Comparison of ENCODE assay signal across 26 cellular contexts in the genomic region with DNA sequence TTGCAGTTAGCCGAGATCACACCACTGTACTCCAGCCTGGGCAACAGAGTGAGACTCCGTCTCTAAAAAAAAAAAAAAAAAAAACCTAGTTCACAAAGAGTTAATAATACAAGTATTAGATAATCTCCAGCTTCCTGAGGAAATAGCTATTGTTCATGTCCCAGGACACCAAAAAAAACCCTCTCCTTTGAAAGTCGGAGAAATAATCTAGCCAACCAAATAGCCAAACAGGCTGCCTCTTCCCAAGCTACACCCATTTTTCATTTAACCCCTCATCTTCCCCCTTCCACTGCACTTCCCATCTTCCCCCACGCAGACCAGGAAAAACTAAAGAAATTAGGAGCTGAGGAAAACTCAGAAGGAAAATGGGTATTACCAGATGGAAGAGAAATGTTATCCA. TPM values are rescaled to one million over a fixed set of nuclear protein-coding genes. Genes with fewer than 3 reads are reported as not detected.
DNase-seq lines count a peak whose midpoint lies in the region; ATAC-seq, FAIRE-seq and TF ChIP-seq lines count a peak whose summit lies in the region.
"Had no signal": no experiment of that assay in that cellular context is flagged by ENCODE, and none has a peak within 500 bp of the region (broad histone marks: within the 10 kb centered on the region; RNA-seq: fewer than 3 reads in every experiment).

No MANE protein-coding gene starts in this region.

- no peaks in the 10 kb centered on the region for H4K20me1 ChIP-seq in HepG2 (ENCODE audit: insufficient read depth, low read length)

- H3K27ac ChIP-seq in right lobe of liver (no peak overlapping the region), HepG2 (ENCODE audit: extremely low read length, insufficient read depth, low read length) (no peak overlapping the region)
- H3K27ac ChIP-seq: GM23248, SJSA1 had no signal

- in situ Hi-C loops in HepG2 (cut with HindIII; ENCODE audit: extremely low pct_ligation_motif_present, low pct_unique_long_range_greater_than_20kb) = no loop called here

- no peak overlapping the region for H3K9ac ChIP-seq in HepG2 (ENCODE audit: insufficient read depth, low read depth, low read length)
- H3K9ac ChIP-seq: GM23248 had no signal

- ATAC-seq in right lobe of liver = peak in 3 of 4 donors; percentile 41 to 57 (median 52)
- ATAC-seq in HepG2 = no peak
- ATAC-seq in HG03175 (IDR thresholded peaks at IDR 0.05; ENCODE audit: unreplicated experiment) = no peak
- ATAC-seq: GM12878, K562, PC-3 had no signal

- H3K4me3 Mint-ChIP-seq in endothelial cell (ENCODE audit: unreplicated experiment) (peak overlapping the region; percentile 7), Caco-2 (ENCODE audit: unreplicated experiment) (no peak overlapping the region)
- H3K4me3 Mint-ChIP-seq: CD4-positive, alpha-beta memory T cell had no signal

- H3K36me3 Mint-ChIP-seq in endothelial cell (ENCODE audit: low read depth, unreplicated experiment) = peaks cover 78% of the 10 kb centered on the region
- peaks cover 70% of the 10 kb centered on the region for H3K36me3 Mint-ChIP-seq in Caco-2 (ENCODE audit: insufficient read depth, unreplicated experiment)

- TF ChIP-seq POLR2A in right lobe of liver (IDR thresholded peaks at IDR 0.05) (no peak), HepG2 (IDR thresholded peaks at IDR 0.05; ENCODE audit: insufficient read depth in 1 of 2, low read depth in 2 of 2, low read length in 2 of 2) (no peak)

- POLR2A ChIA-PET in HepG2 (lab: Yijun Ruan, JAX) (no interaction called here), Caco-2 (lab: Charles Lee) (no interaction called here)

- H3K27ac Mint-ChIP-seq in endothelial cell (ENCODE audit: unreplicated experiment) (peak overlapping the region; percentile 57), Caco-2 (ENCODE audit: unreplicated experiment) (no peak overlapping the region)
- H3K27ac Mint-ChIP-seq: CD4-positive, alpha-beta memory T cell had no signal

- no peak for TF ChIP-seq CTCF in right lobe of liver (IDR thresholded peaks at IDR 0.05)
- no peak for TF ChIP-seq CTCF in HepG2 (CRISPR knock-in tag; IDR thresholded peaks at IDR 0.05)
- no peak for TF ChIP-seq CTCF in endothelial cell (IDR thresholded peaks at IDR 0.05; ENCODE audit: unreplicated experiment)
- no peak for TF ChIP-seq CTCF in Caco-2 (IDR thresholded peaks at IDR 0.05; ENCODE audit: insufficient read depth in 1 of 2, low read depth in 1 of 2, low read length in 1 of 2, severe bottlenecking in 1 of 2, unreplicated experiment in 1 of 2)

- H3K9me3 ChIP-seq in right lobe of liver (peaks cover 0 to 12% (median 1%) of the 10 kb centered on the region in 4 donors), HepG2 (ENCODE audit: low read length) (peaks cover 32% of the 10 kb centered on the region), Caco-2 (peaks cover 26% of the 10 kb centered on the region)

- FAIRE-seq in HepG2 (lab: Jason Lieb, UNC) = no peak
- FAIRE-seq: GM12878, K562 had no signal

- no TSS peak for BruUV-seq in HepG2 (replicated peaks; lab: Mats Ljungman, UMichigan)
- no TSS peak for BruUV-seq in Caco-2 (replicated peaks; lab: Mats Ljungman, UMichigan)

- H3K27me3 ChIP-seq in right lobe of liver = no peaks in the 10 kb centered on the region
- no peaks in the 10 kb centered on the region for H3K27me3 ChIP-seq in HepG2 (ENCODE audit: control insufficient read depth in 1 of 2, insufficient read depth in 2 of 2, low read length in 2 of 2)
- no peaks in the 10 kb centered on the region for H3K27me3 ChIP-seq in Caco-2 (replicated peaks; ENCODE audit: control insufficient read depth, insufficient read depth, low read length)
- H3K27me3 ChIP-seq: SJSA1 had no signal

- no peak overlapping the region for H3K4me2 ChIP-seq in HepG2 (ENCODE audit: low read depth, low read length)

- no peaks in the 10 kb centered on the region for H3K4me1 ChIP-seq in right lobe of liver
- H3K4me1 ChIP-seq in HepG2 (ENCODE audit: insufficient read depth, low read length) = no peaks in the 10 kb centered on the region
- no peaks in the 10 kb centered on the region for H3K4me1 ChIP-seq in Caco-2
- H3K4me1 ChIP-seq: SJSA1 had no signal

- intact Hi-C loops in right lobe of liver (cut with DNase I) (no loop called here), HepG2 (cut with micrococcal nuclease; ENCODE audit: unreplicated experiment) (no loop called here), Caco-2 (cut with micrococcal nuclease; ENCODE audit: unreplicated experiment) (no loop called here)

- TF ChIP-seq RAD21 in HepG2 (CRISPR knock-in tag; IDR thresholded peaks at IDR 0.05) = no peak

- peaks cover 0 to 20% (median 2%) of the 10 kb centered on the region in 4 donors for H3K36me3 ChIP-seq in right lobe of liver
- peaks cover 2 to 12% of the 10 kb centered on the region in 2 experiments; a peak in 3 of 5 replicates for H3K36me3 ChIP-seq in HepG2 (replicated peaks in 1 of 2; ENCODE audit: control insufficient read depth in 1 of 2, insufficient read depth in 2 of 2, low read length in 2 of 2)
- H3K36me3 ChIP-seq in Caco-2 (ENCODE audit: control insufficient read depth, insufficient read depth, low read length) = peaks cover 6% of the 10 kb centered on the region; the same call in 1 of the 2 replicates

- H3K4me3 ChIP-seq in right lobe of liver = no peak overlapping the region
- no peak overlapping the region for H3K4me3 ChIP-seq in HepG2 (replicated peaks in 1 of 3; ENCODE audit: insufficient read depth in 1 of 3, low read depth in 2 of 3, low read length in 3 of 3)
- no peak overlapping the region for H3K4me3 ChIP-seq in Caco-2 (ENCODE audit: low read depth, low read length)
- H3K4me3 ChIP-seq: GM12878, GM23248, K562, SJSA1 had no signal

- peaks cover 4% of the 10 kb centered on the region for H3K4me1 Mint-ChIP-seq in endothelial cell (ENCODE audit: unreplicated experiment)
- no peaks in the 10 kb centered on the region for H3K4me1 Mint-ChIP-seq in Caco-2 (ENCODE audit: low read depth, unreplicated experiment)

- peaks cover 18% of the 10 kb centered on the region for H3K9me3 Mint-ChIP-seq in endothelial cell (ENCODE audit: unreplicated experiment)
- peaks cover 37% of the 10 kb centered on the region for H3K9me3 Mint-ChIP-seq in Caco-2 (ENCODE audit: unreplicated experiment)

- CTCF ChIA-PET in HepG2 (lab: Yijun Ruan, JAX; ENCODE audit: low intra/inter-chr PET ratio, low total read pairs) (no interaction called here), Caco-2 (lab: Charles Lee) (no interaction called here)

- no peak for DNase-seq in right lobe of liver
- DNase-seq in HepG2 (ENCODE audit: low spot score) = no peak
- DNase-seq in endothelial cell (ENCODE audit: low spot score) = no peak
- peak; percentile 69 to 70 for DNase-seq in lung microvascular endothelial cell (ENCODE audit: low read depth in 2 of 2)
- no peak for DNase-seq in Caco-2
- DNase-seq in activated CD4-positive, alpha-beta T cell treated with anti-CD3 and anti-CD28 coated beads, Interleukin-2, amount 50 U/mL, for 1 hour = no peak
- DNase-seq: C1 segment of cervical spinal cord; CD4-positive, alpha-beta memory T cell; DMS 273 treated with DMSO at 0.1 percent for 48 hours; DMS79; EL; GDM1; GM23248; H7; Kasumi-1; NCI-H2029; NCI-H446; NCI-H526; NCI-H82; NK-92 treated with Interleukin-12 subunit alpha and Interleukin-12 subunit beta, amount 100 ng/mL, for 24 hours; PC-3 had no signal

- TF ChIP-seq EP300 in HepG2 (IDR thresholded peaks at IDR 0.05; ENCODE audit: low read depth in 2 of 2, low read length in 2 of 2) (no peak), HepG2 (CRISPR knock-in tag; IDR thresholded peaks at IDR 0.05; ENCODE audit: borderline replicate concordance) (no peak)

- H3K79me2 ChIP-seq in HepG2 (ENCODE audit: insufficient read depth, low read length) = no peaks in the 10 kb centered on the region

- H3K27me3 Mint-ChIP-seq in endothelial cell (ENCODE audit: unreplicated experiment) (peaks cover 3% of the 10 kb centered on the region), Caco-2 (ENCODE audit: insufficient read depth, unreplicated experiment) (no peaks in the 10 kb centered on the region)
- H3K27me3 Mint-ChIP-seq: CD4-positive, alpha-beta memory T cell had no signal

- no peak overlapping the region for H2AFZ ChIP-seq in HepG2 (ENCODE audit: low read length)
- H2AFZ ChIP-seq: GM23248 had no signal

- 69% methylated on average over 3 of the region's 4 CpGs for WGBS in right lobe of liver (ENCODE audit: insufficient coverage, low coverage, low lambda C conversion rate, missing lambda C conversion rate)
- 93% methylated on average over 4 of the region's 4 CpGs for WGBS in HepG2 (ENCODE audit: low lambda C conversion rate)

RNA-seq across cellular contexts. Expression of gene CNOT8, which starts 23.6 kb away (rescaled TPM):
- 10 to 100 TPM; 12.4 to 19.6 (median 16.5) TPM for total RNA-seq in right lobe of liver
- total RNA-seq in HepG2 (2016; rRNA removed; fragmentation: Illumina TruSeq; extraction: Trizol) = 37.1 and 50.3 TPM in 2 replicates
- 8.5 and 9.5 TPM in 2 replicates for total RNA-seq in HepG2 (2016; cell fraction: cytosol; rRNA removed; fragmentation: Illumina TruSeq; extraction: Trizol; ENCODE audit: low read depth)
- total RNA-seq in HepG2 (2016; cell fraction: insoluble cytoplasmic fraction; rRNA removed; fragmentation: Illumina TruSeq; extraction: Trizol) = 38.6 and 50.3 TPM in 2 replicates
- total RNA-seq in HepG2 (2016; cell fraction: membrane; rRNA removed; fragmentation: Illumina TruSeq; extraction: Trizol) = 21.9 and 23.8 TPM in 2 replicates
- 27.1 and 28.0 TPM in 2 replicates for total RNA-seq in HepG2 (2016; cell fraction: nucleus; rRNA removed; fragmentation: Illumina TruSeq; extraction: Trizol)
- 63.8 and 74.9 TPM in 2 replicates for polyA plus RNA-seq in HepG2 (2011; rRNA removed)
- 63.2 and 67.0 TPM in 2 replicates for polyA plus RNA-seq in HepG2 (2011; cell fraction: cytosol; rRNA removed)
- 46.3 and 57.5 TPM in 2 replicates for polyA plus RNA-seq in HepG2 (2011; cell fraction: nucleus; rRNA removed)
- 54.8 and 56.2 TPM in 2 replicates for polyA plus RNA-seq in HepG2 (2012)
- 4.1 and 5.1 TPM in 2 replicates for polyA plus RNA-seq in HepG2 (2016; cell fraction: cytosol; fragmentation: Illumina TruSeq; extraction: Trizol; ENCODE audit: low read depth)
- 41.9 and 42.7 TPM in 2 replicates for polyA plus RNA-seq in HepG2 (2016; cell fraction: insoluble cytoplasmic fraction; fragmentation: Illumina TruSeq; extraction: Trizol; ENCODE audit: low read depth)
- polyA plus RNA-seq in HepG2 (2016; cell fraction: membrane; fragmentation: Illumina TruSeq; extraction: Trizol; ENCODE audit: low read depth) = 12.2 and 12.5 TPM in 2 replicates
- 48.0 and 49.6 TPM in 2 replicates for polyA plus RNA-seq in HepG2 (2016; cell fraction: nucleus; fragmentation: Illumina TruSeq; extraction: Trizol; ENCODE audit: insufficient read depth, low read depth)
- 31.6 and 52.4 TPM in 2 replicates for polyA minus RNA-seq in HepG2 (2011; rRNA and poly(A)+ RNA removed; ENCODE audit: low replicate concordance)
- polyA minus RNA-seq in HepG2 (2011; cell fraction: cytosol; rRNA and poly(A)+ RNA removed) = 51.4 and 54.3 TPM in 2 replicates
- 35.0 and 39.0 TPM in 2 replicates for polyA minus RNA-seq in HepG2 (2011; cell fraction: nucleus; rRNA and poly(A)+ RNA removed)
- 65.6 TPM for total RNA-seq in endothelial cell (ENCODE audit: unreplicated experiment)
- 73.7 and 104 TPM in 2 replicates for total RNA-seq in lung microvascular endothelial cell
- total RNA-seq in Caco-2 (2022) = 38.1 and 41.2 TPM in 2 replicates

RNA-seq across cellular contexts. Expression of gene FAXDC2, which starts 31.6 kb away (rescaled TPM):
- total RNA-seq in right lobe of liver = 10 to 100 TPM; 27.3 to 98.1 (median 53.2) TPM
- 3.0 and 4.7 TPM in 2 replicates for total RNA-seq in HepG2 (2016; rRNA removed; fragmentation: Illumina TruSeq; extraction: Trizol)
- total RNA-seq in HepG2 (2016; cell fraction: cytosol; rRNA removed; fragmentation: Illumina TruSeq; extraction: Trizol; ENCODE audit: low read depth) = 1.3 and 1.5 TPM in 2 replicates
- 4.3 and 5.0 TPM in 2 replicates for total RNA-seq in HepG2 (2016; cell fraction: insoluble cytoplasmic fraction; rRNA removed; fragmentation: Illumina TruSeq; extraction: Trizol)
- total RNA-seq in HepG2 (2016; cell fraction: membrane; rRNA removed; fragmentation: Illumina TruSeq; extraction: Trizol) = 3.5 and 4.3 TPM in 2 replicates
- total RNA-seq in HepG2 (2016; cell fraction: nucleus; rRNA removed; fragmentation: Illumina TruSeq; extraction: Trizol) = 5.5 and 5.8 TPM in 2 replicates
- polyA plus RNA-seq in HepG2 (2011; rRNA removed) = 49.5 and 58.8 TPM in 2 replicates
- polyA plus RNA-seq in HepG2 (2011; cell fraction: cytosol; rRNA removed) = 41.5 and 43.5 TPM in 2 replicates
- polyA plus RNA-seq in HepG2 (2011; cell fraction: nucleus; rRNA removed) = 45.2 and 57.4 TPM in 2 replicates
- polyA plus RNA-seq in HepG2 (2012) = 27.6 and 33.1 TPM in 2 replicates
- polyA plus RNA-seq in HepG2 (2016; cell fraction: cytosol; fragmentation: Illumina TruSeq; extraction: Trizol; ENCODE audit: low read depth) = 1.3 and 1.9 TPM in 2 replicates
- polyA plus RNA-seq in HepG2 (2016; cell fraction: insoluble cytoplasmic fraction; fragmentation: Illumina TruSeq; extraction: Trizol; ENCODE audit: low read depth) = 3.7 and 4.2 TPM in 2 replicates
- polyA plus RNA-seq in HepG2 (2016; cell fraction: membrane; fragmentation: Illumina TruSeq; extraction: Trizol; ENCODE audit: low read depth) = 3.9 and 4.0 TPM in 2 replicates
- 6.6 and 7.0 TPM in 2 replicates for polyA plus RNA-seq in HepG2 (2016; cell fraction: nucleus; fragmentation: Illumina TruSeq; extraction: Trizol; ENCODE audit: insufficient read depth, low read depth)
- 0.05 and 101 TPM in 2 replicates for polyA minus RNA-seq in HepG2 (2011; rRNA and poly(A)+ RNA removed; ENCODE audit: low replicate concordance)
- polyA minus RNA-seq in HepG2 (2011; cell fraction: cytosol; rRNA and poly(A)+ RNA removed) = 23.1 and 27.3 TPM in 2 replicates
- polyA minus RNA-seq in HepG2 (2011; cell fraction: nucleus; rRNA and poly(A)+ RNA removed) = 39.9 and 40.4 TPM in 2 replicates
- 9.3 TPM for total RNA-seq in endothelial cell (ENCODE audit: unreplicated experiment)
- 5.9 and 15.3 TPM in 2 replicates for total RNA-seq in lung microvascular endothelial cell
- 0.95 and 1.6 TPM in 2 replicates for total RNA-seq in Caco-2 (2022)
- total RNA-seq: A673, PC-3 had no signal

RNA-seq across cellular contexts. Expression of gene GEMIN5, which starts 56.0 kb away (rescaled TPM):
- total RNA-seq in right lobe of liver (10 to 100 TPM in 1 of 6 experiments, 1 to 10 TPM in 5; 5.7 to 11.3 (median 7.5) TPM), HepG2 (2016; rRNA removed; fragmentation: Illumina TruSeq; extraction: Trizol) (28.6 and 52.8 TPM in 2 replicates), endothelial cell (ENCODE audit: unreplicated experiment) (16.9 TPM), lung microvascular endothelial cell (9.2 and 14.5 TPM in 2 replicates), Caco-2 (2022) (20.7 and 22.7 TPM in 2 replicates)
- 3.6 and 4.4 TPM in 2 replicates for total RNA-seq in HepG2 (2016; cell fraction: cytosol; rRNA removed; fragmentation: Illumina TruSeq; extraction: Trizol; ENCODE audit: low read depth)
- 28.8 and 51.6 TPM in 2 replicates for total RNA-seq in HepG2 (2016; cell fraction: insoluble cytoplasmic fraction; rRNA removed; fragmentation: Illumina TruSeq; extraction: Trizol)
- 7.6 and 8.6 TPM in 2 replicates for total RNA-seq in HepG2 (2016; cell fraction: membrane; rRNA removed; fragmentation: Illumina TruSeq; extraction: Trizol)
- total RNA-seq in HepG2 (2016; cell fraction: nucleus; rRNA removed; fragmentation: Illumina TruSeq; extraction: Trizol) = 22.1 and 23.2 TPM in 2 replicates
- 6.6 and 7.1 TPM in 2 replicates for polyA plus RNA-seq in HepG2 (2011; rRNA removed)
- 6.9 and 7.6 TPM in 2 replicates for polyA plus RNA-seq in HepG2 (2011; cell fraction: cytosol; rRNA removed)
- 6.5 and 7.0 TPM in 2 replicates for polyA plus RNA-seq in HepG2 (2011; cell fraction: nucleus; rRNA removed)
- polyA plus RNA-seq in HepG2 (2012) = 9.7 and 11.8 TPM in 2 replicates
- polyA plus RNA-seq in HepG2 (2016; cell fraction: cytosol; fragmentation: Illumina TruSeq; extraction: Trizol; ENCODE audit: low read depth) = 0.63 and 0.69 TPM in 2 replicates
- polyA plus RNA-seq in HepG2 (2016; cell fraction: insoluble cytoplasmic fraction; fragmentation: Illumina TruSeq; extraction: Trizol; ENCODE audit: low read depth) = 32.7 and 33.3 TPM in 2 replicates
- polyA plus RNA-seq in HepG2 (2016; cell fraction: membrane; fragmentation: Illumina TruSeq; extraction: Trizol; ENCODE audit: low read depth) = 1.9 and 2.4 TPM in 2 replicates
- 15.6 and 17.0 TPM in 2 replicates for polyA plus RNA-seq in HepG2 (2016; cell fraction: nucleus; fragmentation: Illumina TruSeq; extraction: Trizol; ENCODE audit: insufficient read depth, low read depth)
- 21.9 and 30.0 TPM in 2 replicates for polyA minus RNA-seq in HepG2 (2011; rRNA and poly(A)+ RNA removed; ENCODE audit: low replicate concordance)
- 14.3 and 15.1 TPM in 2 replicates for polyA minus RNA-seq in HepG2 (2011; cell fraction: cytosol; rRNA and poly(A)+ RNA removed)
- 12.9 and 17.3 TPM in 2 replicates for polyA minus RNA-seq in HepG2 (2011; cell fraction: nucleus; rRNA and poly(A)+ RNA removed)

RNA-seq across cellular contexts. Expression of gene MRPL22, which starts 58.9 kb away (rescaled TPM):
- total RNA-seq in right lobe of liver (10 to 100 TPM; 22.0 to 30.9 (median 26.4) TPM), HepG2 (2016; rRNA removed; fragmentation: Illumina TruSeq; extraction: Trizol) (84.8 and 118 TPM in 2 replicates), endothelial cell (ENCODE audit: unreplicated experiment) (63.6 TPM), lung microvascular endothelial cell (10.2 and 21.2 TPM in 2 replicates), Caco-2 (2022) (84.8 and 87.8 TPM in 2 replicates)
- total RNA-seq in HepG2 (2016; cell fraction: cytosol; rRNA removed; fragmentation: Illumina TruSeq; extraction: Trizol; ENCODE audit: low read depth) = 94.5 and 107 TPM in 2 replicates
- total RNA-seq in HepG2 (2016; cell fraction: insoluble cytoplasmic fraction; rRNA removed; fragmentation: Illumina TruSeq; extraction: Trizol) = 88.4 and 129 TPM in 2 replicates
- total RNA-seq in HepG2 (2016; cell fraction: membrane; rRNA removed; fragmentation: Illumina TruSeq; extraction: Trizol) = 62.4 and 69.9 TPM in 2 replicates
- total RNA-seq in HepG2 (2016; cell fraction: nucleus; rRNA removed; fragmentation: Illumina TruSeq; extraction: Trizol) = 30.1 and 35.4 TPM in 2 replicates
- polyA plus RNA-seq in HepG2 (2011; rRNA removed) = 55.1 and 66.8 TPM in 2 replicates
- 42.2 and 44.6 TPM in 2 replicates for polyA plus RNA-seq in HepG2 (2011; cell fraction: cytosol; rRNA removed)
- polyA plus RNA-seq in HepG2 (2011; cell fraction: nucleus; rRNA removed) = 14.4 and 17.3 TPM in 2 replicates
- 49.1 and 59.7 TPM in 2 replicates for polyA plus RNA-seq in HepG2 (2012)
- polyA plus RNA-seq in HepG2 (2016; cell fraction: cytosol; fragmentation: Illumina TruSeq; extraction: Trizol; ENCODE audit: low read depth) = 51.7 and 52.5 TPM in 2 replicates
- 147 and 158 TPM in 2 replicates for polyA plus RNA-seq in HepG2 (2016; cell fraction: insoluble cytoplasmic fraction; fragmentation: Illumina TruSeq; extraction: Trizol; ENCODE audit: low read depth)
- 56.4 and 56.5 TPM in 2 replicates for polyA plus RNA-seq in HepG2 (2016; cell fraction: membrane; fragmentation: Illumina TruSeq; extraction: Trizol; ENCODE audit: low read depth)
- 65.2 and 70.9 TPM in 2 replicates for polyA plus RNA-seq in HepG2 (2016; cell fraction: nucleus; fragmentation: Illumina TruSeq; extraction: Trizol; ENCODE audit: insufficient read depth, low read depth)
- polyA minus RNA-seq in HepG2 (2011; rRNA and poly(A)+ RNA removed; ENCODE audit: low replicate concordance) = 23.2 and 54.0 TPM in 2 replicates
- polyA minus RNA-seq in HepG2 (2011; cell fraction: cytosol; rRNA and poly(A)+ RNA removed) = 17.3 and 18.8 TPM in 2 replicates
- 10.6 and 12.8 TPM in 2 replicates for polyA minus RNA-seq in HepG2 (2011; cell fraction: nucleus; rRNA and poly(A)+ RNA removed)

Comparison
In these comparisons a context has a peak if more than half of its experiments do, and no peak if none do; other contexts are left out.
1. ATAC-seq: peak in right lobe of liver (3 of 4); none in HepG2 (single experiment) and HG03175 (single experiment).
2. DNase-seq: peak in lung microvascular endothelial cell (2 of 2); none in right lobe of liver (0 of 3), HepG2 (single experiment), endothelial cell (single experiment), Caco-2 (0 of 2) and activated CD4-positive, alpha-beta T cell treated with anti-CD3 and anti-CD28 coated beads, Interleukin-2, amount 50 U/mL, for 1 hour (single experiment).